ENCODE assay signal across 17 cellular contexts in the genomic region with DNA sequence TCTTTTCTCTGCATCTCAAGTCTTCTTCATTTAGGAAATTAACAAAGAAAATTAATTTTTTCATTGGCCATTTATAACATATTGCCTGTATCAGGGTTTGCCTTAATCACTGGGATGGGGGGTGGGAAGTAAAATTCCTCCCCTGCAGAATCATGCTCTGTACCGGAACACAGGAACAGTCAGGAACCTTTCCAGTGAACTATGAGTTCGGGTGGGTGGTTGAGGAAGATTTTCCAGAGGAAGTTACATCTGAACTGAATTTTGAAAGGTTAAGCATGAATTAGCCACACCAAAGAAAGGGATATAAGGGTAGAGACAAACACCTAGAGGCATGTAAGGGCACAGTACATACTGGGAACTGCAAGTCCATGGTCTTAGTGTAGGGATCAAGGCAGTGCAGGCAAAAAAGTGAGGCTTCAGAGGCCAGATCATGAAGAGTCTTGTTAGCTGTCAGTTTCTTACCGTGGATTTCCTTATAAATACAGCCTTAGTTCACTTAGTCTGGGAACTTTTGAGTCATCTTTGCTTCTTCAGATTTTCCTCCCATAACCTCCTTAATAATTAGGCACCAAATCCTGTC. TPM values are rescaled to one million over a fixed set of nuclear protein-coding genes. Genes with fewer than 3 reads are reported as not detected.
DNase-seq lines count a peak whose midpoint lies in the region; ATAC-seq and TF ChIP-seq lines count a peak whose summit lies in the region.
"Had no signal": no experiment of that assay in that cellular context is flagged by ENCODE, and none has a peak within 500 bp of the region (broad histone marks: within the 10 kb centered on the region; RNA-seq: fewer than 3 reads in every experiment).

No MANE protein-coding gene starts in this region.

- intact Hi-C loops in naive thymus-derived CD4-positive, alpha-beta T cell (cut with micrococcal nuclease), result loop anchor here in 1 of 2 donors (1.0 to 2.0 kb wide), 5 partner anchors 11 to 102 kb away; a partner anchor contains a TSS
- intact Hi-C loops in tibial artery (cut with DNase I; ENCODE audit: low total_unique reads), result no loop called here
- intact Hi-C loops in transverse colon (cut with DNase I; ENCODE audit: low total_unique reads), result no loop called here

- ATAC-seq in naive thymus-derived CD4-positive, alpha-beta T cell, result no peak

- DNase-seq in CD8-positive, alpha-beta memory T cell, result no peak
- DNase-seq in RKO (ENCODE audit: low spot score), result peak; percentile 9
- no peak for DNase-seq in chondrocyte (ENCODE audit: low spot score)
- DNase-seq in naive thymus-derived CD4-positive, alpha-beta T cell, result no peak
- DNase-seq in NCI-H146 treated with DMSO at 0.1 percent for 48 hours (lab: John Stamatoyannopoulos, UW; ENCODE audit: unreplicated experiment), result no peak
- no peak for DNase-seq in tibial artery
- DNase-seq in transverse colon, result no peak
- DNase-seq: activated effector memory CD4-positive, alpha-beta T cell treated with Interleukin-2 at 50 U/mL for 16 hours; DND-41; mesendoderm; NCI-H187 treated with DMSO at 0.1 percent for 48 hours; NCI-H510A; right lobe of liver; SIG-M5; T1000 had no signal

- peaks cover 0 to 2% of the 10 kb centered on the region in 2 donors for H3K27me3 Mint-ChIP-seq in CD8-positive, alpha-beta memory T cell
- no peaks in the 10 kb centered on the region for H3K27me3 Mint-ChIP-seq in chondrocyte (ENCODE audit: low read depth)
- no peaks in the 10 kb centered on the region for H3K27me3 Mint-ChIP-seq in naive thymus-derived CD4-positive, alpha-beta T cell

- H3K9me3 Mint-ChIP-seq in CD8-positive, alpha-beta memory T cell, result no peaks in the 10 kb centered on the region
- no peaks in the 10 kb centered on the region for H3K9me3 Mint-ChIP-seq in chondrocyte (ENCODE audit: low read depth)
- peaks cover 0 to 5% (median 0%) of the 10 kb centered on the region in 11 donors for H3K9me3 Mint-ChIP-seq in naive thymus-derived CD4-positive, alpha-beta T cell

- no peaks in the 10 kb centered on the region for H3K36me3 Mint-ChIP-seq in CD8-positive, alpha-beta memory T cell
- no peaks in the 10 kb centered on the region for H3K36me3 Mint-ChIP-seq in chondrocyte (ENCODE audit: low read depth)
- peaks cover 0 to 13% (median 6%) of the 10 kb centered on the region in 5 donors for H3K36me3 Mint-ChIP-seq in naive thymus-derived CD4-positive, alpha-beta T cell

- no peak overlapping the region for H3K4me3 ChIP-seq in CD8-positive, alpha-beta memory T cell (ENCODE audit: low read length)
- no peak overlapping the region for H3K4me3 ChIP-seq in naive thymus-derived CD4-positive, alpha-beta T cell (ENCODE audit: low read length)
- H3K4me3 ChIP-seq in tibial artery, result no peak overlapping the region
- H3K4me3 ChIP-seq in transverse colon, result no peak overlapping the region
- H3K4me3 ChIP-seq: BLaER1 treated with 17β-estradiol and CSF1 and Interleukin-3, amounts not matched to agents 10 nM and 100 nM; right lobe of liver had no signal

- POLR2A ChIA-PET in CD8-positive, alpha-beta memory T cell (lab: Charles Lee), result no interaction called here
- POLR2A ChIA-PET in naive thymus-derived CD4-positive, alpha-beta T cell (lab: Charles Lee), result no interaction called here

- CTCF ChIA-PET in CD8-positive, alpha-beta memory T cell (lab: Charles Lee), result no interaction called here
- CTCF ChIA-PET in naive thymus-derived CD4-positive, alpha-beta T cell (lab: Charles Lee), result interaction anchor here (0.6 kb wide), 1 partner anchor 92 kb away, joined by 3 read pairs; no protein-coding TSS in a partner anchor

- no peak for TF ChIP-seq CTCF in chondrocyte (IDR thresholded peaks at IDR 0.05)
- no peak for TF ChIP-seq CTCF in tibial artery (IDR thresholded peaks at IDR 0.05)
- no peak for TF ChIP-seq CTCF in transverse colon (IDR thresholded peaks at IDR 0.05)

- WGBS in transverse colon (ENCODE audit: low coverage in 1 of 2), 2 donors, result 71 to 84% methylated on average over 2 to 3 of the region's 3 CpGs

- TF ChIP-seq POLR2A in transverse colon (IDR thresholded peaks at IDR 0.05), result no peak

- no peaks in the 10 kb centered on the region for H3K36me3 ChIP-seq in CD8-positive, alpha-beta memory T cell (ENCODE audit: insufficient read depth, low read length)
- no peaks in the 10 kb centered on the region for H3K36me3 ChIP-seq in naive thymus-derived CD4-positive, alpha-beta T cell (ENCODE audit: control insufficient read depth in 2 of 3, insufficient read depth in 3 of 3, low read length in 3 of 3)
- no peaks in the 10 kb centered on the region for H3K36me3 ChIP-seq in tibial artery
- H3K36me3 ChIP-seq in transverse colon, result no peaks in the 10 kb centered on the region
- H3K36me3 ChIP-seq: neutrophil, right lobe of liver had no signal

- H3K27ac ChIP-seq in CD8-positive, alpha-beta memory T cell (ENCODE audit: low read depth, low read length), result no peak overlapping the region
- H3K27ac ChIP-seq in naive thymus-derived CD4-positive, alpha-beta T cell (ENCODE audit: low read depth, low read length), result no peak overlapping the region
- H3K27ac ChIP-seq in tibial artery, result peak overlapping the region in 1 of 2 donors; percentile 36
- H3K27ac ChIP-seq in transverse colon, result no peak overlapping the region
- H3K27ac ChIP-seq: BLaER1 treated with 17β-estradiol and CSF1 and Interleukin-3, amounts not matched to agents 10 nM and 100 nM; neutrophil; right lobe of liver had no signal

- no peaks in the 10 kb centered on the region for H3K9me3 ChIP-seq in CD8-positive, alpha-beta memory T cell (ENCODE audit: low read length)
- no peaks in the 10 kb centered on the region for H3K9me3 ChIP-seq in naive thymus-derived CD4-positive, alpha-beta T cell (ENCODE audit: control insufficient read depth in 2 of 3, low read length in 3 of 3)
- H3K9me3 ChIP-seq in tibial artery (no peaks in the 10 kb centered on the region), transverse colon (no peaks in the 10 kb centered on the region)
- H3K9me3 ChIP-seq: BLaER1 treated with 17β-estradiol and CSF1 and Interleukin-3, amounts not matched to agents 10 nM and 100 nM; neutrophil; right lobe of liver had no signal

- peak overlapping the region in 5 of 8 donors; percentile 1 to 59 (median 22) for H3K27ac Mint-ChIP-seq in CD8-positive, alpha-beta memory T cell
- H3K27ac Mint-ChIP-seq in chondrocyte (ENCODE audit: unreplicated experiment), result peak overlapping the region; percentile 55
- peak overlapping the region in 8 of 9 donors; percentile 38 to 89 (median 64) for H3K27ac Mint-ChIP-seq in naive thymus-derived CD4-positive, alpha-beta T cell

- H3K27me3 ChIP-seq in CD8-positive, alpha-beta memory T cell (ENCODE audit: insufficient read depth, low read length, poor library complexity, severe bottlenecking), result no peaks in the 10 kb centered on the region
- H3K27me3 ChIP-seq in naive thymus-derived CD4-positive, alpha-beta T cell (ENCODE audit: control insufficient read depth in 2 of 2, insufficient read depth in 2 of 2, low read length in 2 of 2), result no peaks in the 10 kb centered on the region
- H3K27me3 ChIP-seq in tibial artery (no peaks in the 10 kb centered on the region), transverse colon (no peaks in the 10 kb centered on the region)
- H3K27me3 ChIP-seq: BLaER1 treated with 17β-estradiol and CSF1 and Interleukin-3, amounts not matched to agents 10 nM and 100 nM; neutrophil; right lobe of liver had no signal

- H3K4me3 Mint-ChIP-seq in CD8-positive, alpha-beta memory T cell, result no peak overlapping the region
- no peak overlapping the region for H3K4me3 Mint-ChIP-seq in chondrocyte (ENCODE audit: unreplicated experiment)
- H3K4me3 Mint-ChIP-seq in naive thymus-derived CD4-positive, alpha-beta T cell, result peak overlapping the region in 9 of 10 donors; percentile 18 to 65 (median 47)

- in situ Hi-C loops in transverse colon (cut with MboI; ENCODE audit: low pct_ligation_motif_present in 1 of 4, low pct_unique_long_range_greater_than_20kb in 1 of 4, low sequenced_read_pairs in 3 of 4), result no loop called here

- H3K4me1 Mint-ChIP-seq in CD8-positive, alpha-beta memory T cell, result peaks cover 34 to 74% (median 42%) of the 10 kb centered on the region in 3 donors
- peaks cover 7% of the 10 kb centered on the region for H3K4me1 Mint-ChIP-seq in chondrocyte (ENCODE audit: low read depth)
- H3K4me1 Mint-ChIP-seq in naive thymus-derived CD4-positive, alpha-beta T cell, result peaks cover 13 to 94% (median 88%) of the 10 kb centered on the region in 7 donors

- peaks cover 24% of the 10 kb centered on the region for H3K4me1 ChIP-seq in CD8-positive, alpha-beta memory T cell (ENCODE audit: insufficient read depth, low read length)
- H3K4me1 ChIP-seq in naive thymus-derived CD4-positive, alpha-beta T cell (ENCODE audit: control insufficient read depth in 2 of 2, insufficient read depth in 2 of 2, low read length in 2 of 2), result peaks cover 0 to 10% of the 10 kb centered on the region in 2 donors
- H3K4me1 ChIP-seq in tibial artery, result peaks cover 0 to 5% (median 0%) of the 10 kb centered on the region in 4 donors
- H3K4me1 ChIP-seq in transverse colon, result peaks cover 0 to 5% (median 0%) of the 10 kb centered on the region in 4 donors
- H3K4me1 ChIP-seq: BLaER1 treated with 17β-estradiol and CSF1 and Interleukin-3, amounts not matched to agents 10 nM and 100 nM had no signal

- no peak for TF ChIP-seq EP300 in transverse colon (IDR thresholded peaks at IDR 0.05; ENCODE audit: low read depth)

RNA-seq across cellular contexts. Expression of a gene that starts 55.6 kb away (rescaled TPM):
- 1 to 10 TPM; 5.9 to 6.4 TPM for total RNA-seq in CD8-positive, alpha-beta memory T cell
- polyA plus RNA-seq in CD8-positive, alpha-beta memory T cell, result 8.0 TPM
- total RNA-seq in chondrocyte (4.9 to 6.0 TPM (median 5.3 TPM) in 3 replicates), transverse colon (10 to 100 TPM; 11.1 to 21.3 (median 18.1) TPM)
- total RNA-seq in naive thymus-derived CD4-positive, alpha-beta T cell, result 10 to 100 TPM; 12.8 to 57.9 (median 48.8) TPM
- polyA plus RNA-seq in naive thymus-derived CD4-positive, alpha-beta T cell, result 10 to 100 TPM; 13.9 to 20.9 TPM

Comparison
In these comparisons a context has a peak if more than half of its experiments do, and no peak if none do; other contexts are left out.
1. H3K4me3 Mint-ChIP-seq: peak in naive thymus-derived CD4-positive, alpha-beta T cell (9 of 10); none in CD8-positive, alpha-beta memory T cell (0 of 7) and chondrocyte (single experiment).
2. Peak in every context shown above with its lines, with median percentiles within 50 percentile points of each other: H3K27ac Mint-ChIP-seq.